15 cellular contexts compared by ENCODE assay signal in the genomic region with DNA sequence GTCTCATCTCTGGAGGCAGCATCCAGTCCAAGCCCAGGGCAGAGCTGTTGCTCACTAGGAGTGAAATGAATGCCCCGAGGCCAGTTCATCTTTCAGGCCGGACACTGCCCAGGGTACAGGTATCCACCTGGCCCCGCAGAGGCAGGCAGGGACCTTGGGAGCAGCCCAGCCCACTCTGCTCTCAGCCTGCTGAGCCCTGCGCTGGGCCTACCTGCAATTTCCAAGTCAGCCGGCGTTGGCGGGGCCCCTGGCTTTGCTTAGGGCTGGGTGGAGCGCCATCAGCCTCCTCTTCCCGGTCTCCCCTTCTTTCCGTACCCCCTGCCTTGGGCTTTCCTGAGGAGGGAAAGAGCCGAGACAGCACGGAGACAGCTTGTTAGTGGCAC.
DNase-seq lines count a peak whose midpoint lies in the region; ATAC-seq and TF ChIP-seq lines count a peak whose summit lies in the region.
"Had no signal": no experiment of that assay in that cellular context is flagged by ENCODE, and none has a peak within 500 bp of the region (broad histone marks: within the 10 kb centered on the region; RNA-seq: fewer than 3 reads in every experiment).

No MANE protein-coding gene starts in this region.

- intact Hi-C loops in Right ventricle myocardium superior (cut with DNase I) (no loop called here), cardiac septum (cut with DNase I) (no loop called here), lower lobe of right lung (cut with DNase I) (no loop called here)

- no peaks in the 10 kb centered on the region for H3K9me3 ChIP-seq in endodermal cell (ENCODE audit: control insufficient read depth, low read length)
- no peaks in the 10 kb centered on the region for H3K9me3 ChIP-seq in lower lobe of right lung
- H3K9me3 ChIP-seq in trophoblast cell (ENCODE audit: insufficient read depth, low read depth, low read length), result no peaks in the 10 kb centered on the region
- H3K9me3 ChIP-seq: BLaER1 had no signal

- no peak overlapping the region for H3K23ac ChIP-seq in trophoblast cell (ENCODE audit: low read length)

- no peaks in the 10 kb centered on the region for H3K27me3 ChIP-seq in endodermal cell (ENCODE audit: control insufficient read depth, insufficient read depth, low read length, poor library complexity, severe bottlenecking)
- no peaks in the 10 kb centered on the region for H3K27me3 ChIP-seq in lower lobe of right lung (ENCODE audit: low read depth)
- H3K27me3 ChIP-seq in trophoblast cell (ENCODE audit: insufficient read depth, low read length), result no peaks in the 10 kb centered on the region
- H3K27me3 ChIP-seq: BLaER1 had no signal

- H3K4me1 ChIP-seq in endodermal cell (ENCODE audit: control insufficient read depth, insufficient read depth, low read length), result no peaks in the 10 kb centered on the region
- no peaks in the 10 kb centered on the region for H3K4me1 ChIP-seq in lower lobe of right lung
- peaks cover 20 to 26% of the 10 kb centered on the region in 2 experiments for H3K4me1 ChIP-seq in trophoblast cell (ENCODE audit: control insufficient read depth in 1 of 2, insufficient read depth in 2 of 2, low read length in 2 of 2)

- H3K79me2 ChIP-seq in trophoblast cell (ENCODE audit: control insufficient read depth, insufficient read depth, low read length, poor library complexity), result no peaks in the 10 kb centered on the region

- no peak overlapping the region for H2BK120ac ChIP-seq in trophoblast cell (ENCODE audit: insufficient read depth, low read length, poor library complexity)

- H3K18ac ChIP-seq in trophoblast cell (ENCODE audit: low read length), result no peak overlapping the region

- H2BK12ac ChIP-seq in trophoblast cell (ENCODE audit: low read length), result no peak overlapping the region

- no peaks in the 10 kb centered on the region for H3K36me3 Mint-ChIP-seq in endodermal cell (ENCODE audit: low read depth)
- H3K36me3 Mint-ChIP-seq: CD4-positive, alpha-beta memory T cell had no signal

- H3K4me3 ChIP-seq in endodermal cell (ENCODE audit: low read length), result no peak overlapping the region
- no peak overlapping the region for H3K4me3 ChIP-seq in lower lobe of right lung
- no peak overlapping the region for H3K4me3 ChIP-seq in trophoblast cell (ENCODE audit: low read depth, low read length)
- H3K4me3 ChIP-seq: BLaER1 had no signal

- H3K27me3 Mint-ChIP-seq in endodermal cell (ENCODE audit: insufficient read depth), result no peaks in the 10 kb centered on the region

- no peak overlapping the region for H3K4ac ChIP-seq in trophoblast cell (ENCODE audit: low read depth, low read length)

- 92 to 95% methylated on average over 9 to 12 of the region's 12 CpGs for WGBS in endodermal cell (ENCODE audit: insufficient coverage in 1 of 2, insufficient read length in 1 of 2), 2 experiments
- no CpG with 5 or more reads among the region's 12 CpGs for WGBS in trophoblast cell (ENCODE audit: extremely low coverage, insufficient coverage, insufficient read length)

- ATAC-seq in Right ventricle myocardium superior (ENCODE audit: poor library complexity), result no peak
- no peak for ATAC-seq in lower lobe of right lung
- no peak for ATAC-seq in HG03159 (IDR thresholded peaks at IDR 0.05; ENCODE audit: unreplicated experiment)

- no peak overlapping the region for H2AFZ ChIP-seq in trophoblast cell (ENCODE audit: insufficient read depth, low read length, poor library complexity)

- no peak overlapping the region for H3K4me3 Mint-ChIP-seq in endodermal cell
- H3K4me3 Mint-ChIP-seq: CD14-positive monocyte; CD4-positive, alpha-beta memory T cell had no signal

- H4K8ac ChIP-seq in trophoblast cell (ENCODE audit: low read depth, low read length), result no peak overlapping the region

- H3K9me3 Mint-ChIP-seq in endodermal cell, result no peaks in the 10 kb centered on the region
- H3K9me3 Mint-ChIP-seq: CD14-positive monocyte; CD4-positive, alpha-beta memory T cell had no signal

- H3K4me1 Mint-ChIP-seq in endodermal cell, result peaks cover 3% of the 10 kb centered on the region
- H3K4me1 Mint-ChIP-seq: CD14-positive monocyte; CD4-positive, alpha-beta memory T cell had no signal

- no peak overlapping the region for H2BK5ac ChIP-seq in trophoblast cell (ENCODE audit: low read depth, low read length, poor library complexity)

- H2AK5ac ChIP-seq in trophoblast cell (ENCODE audit: low read length), result no peak overlapping the region

- H4K91ac ChIP-seq in trophoblast cell (ENCODE audit: low read depth, low read length), result no peak overlapping the region

- H3K4me2 ChIP-seq in trophoblast cell (ENCODE audit: low read length), result no peak overlapping the region

- no peaks in the 10 kb centered on the region for H3K79me1 ChIP-seq in trophoblast cell (ENCODE audit: low read length)

- no peak overlapping the region for H3K27ac ChIP-seq in endodermal cell (ENCODE audit: low read depth, low read length)
- no peak overlapping the region for H3K27ac ChIP-seq in lower lobe of right lung
- no peak overlapping the region for H3K27ac ChIP-seq in trophoblast cell (ENCODE audit: low read depth, low read length)

- no peak overlapping the region for H3K27ac Mint-ChIP-seq in endodermal cell
- H3K27ac Mint-ChIP-seq: CD4-positive, alpha-beta memory T cell had no signal

- peak; percentile 29 for DNase-seq in Right ventricle myocardium superior
- no peak for DNase-seq in cardiac septum (ENCODE audit: low spot score)
- peak; percentile 60 for DNase-seq in endodermal cell
- DNase-seq in lower lobe of right lung, result peak; percentile 31
- DNase-seq in trophoblast cell, result peak; percentile 48 to 73
- no peak for DNase-seq in hippocampal formation (lab: John Stamatoyannopoulos, UW)
- DNase-seq in medulla oblongata (ENCODE audit: extremely low spot score), result no peak
- DNase-seq: 8988T; Calu3; CD4-positive, alpha-beta memory T cell; DMS79 treated with DMSO at 0.1 percent for 48 hours; GF-D8 had no signal

- no peak overlapping the region for H3K9ac ChIP-seq in endodermal cell (ENCODE audit: extremely low read depth, low read length, poor library complexity, severe bottlenecking)
- no peak overlapping the region for H3K9ac ChIP-seq in trophoblast cell (ENCODE audit: low read length)
- H3K9ac ChIP-seq: BLaER1 had no signal

- no peak overlapping the region for H3K14ac ChIP-seq in trophoblast cell (ENCODE audit: low read length)

- H4K12ac ChIP-seq in trophoblast cell (ENCODE audit: low read depth, low read length), result no peak overlapping the region

- TF ChIP-seq CTCF in endodermal cell (conservative IDR thresholded peaks at IDR 0.05) (no peak), lower lobe of right lung (IDR thresholded peaks at IDR 0.05) (no peak)

- H3K36me3 ChIP-seq in endodermal cell (ENCODE audit: control insufficient read depth, insufficient read depth, low read length), result no peaks in the 10 kb centered on the region
- H3K36me3 ChIP-seq in lower lobe of right lung, result peaks cover 9% of the 10 kb centered on the region
- H3K36me3 ChIP-seq in trophoblast cell (ENCODE audit: control insufficient read depth in 1 of 2, insufficient read depth in 2 of 2, low read length in 2 of 2), result peaks cover 5 to 8% of the 10 kb centered on the region in 2 experiments
- H3K36me3 ChIP-seq: BLaER1 had no signal

Comparison
In these comparisons a context has a peak if more than half of its experiments do, and no peak if none do; other contexts are left out.
1. DNase-seq: peak in Right ventricle myocardium superior (single experiment), endodermal cell (single experiment), lower lobe of right lung (single experiment) and trophoblast cell (2 of 2); none in cardiac septum (single experiment), hippocampal formation (0 of 2) and medulla oblongata (single experiment).